In the genomic region with DNA sequence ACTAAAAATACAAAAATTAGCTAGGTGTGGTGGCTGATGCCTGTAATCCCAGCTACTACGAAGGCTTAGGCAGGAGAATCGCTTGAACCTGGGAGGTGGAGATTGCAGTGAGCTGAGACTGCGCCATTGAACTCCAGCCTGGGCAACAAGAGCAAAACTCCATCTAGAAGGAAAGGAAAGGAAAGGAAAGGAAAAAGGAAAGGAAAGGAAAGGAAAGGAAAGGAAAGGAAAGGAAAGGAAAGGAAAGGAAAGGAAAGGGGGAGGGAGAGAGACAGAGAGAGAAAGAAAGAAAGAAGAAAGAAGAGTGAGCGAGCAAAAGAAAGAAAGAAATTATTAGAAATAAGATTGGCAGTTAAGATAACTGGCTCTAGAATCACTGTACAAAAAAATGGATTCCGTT, we compare ENCODE assay signal across 8 cellular contexts. TPM values are rescaled to one million over a fixed set of nuclear protein-coding genes. Genes with fewer than 3 reads are reported as not detected.
"Had no signal": no experiment of that assay in that cellular context is flagged by ENCODE, and none has a peak within 500 bp of the region (broad histone marks: within the 10 kb centered on the region; RNA-seq: fewer than 3 reads in every experiment).

No MANE protein-coding gene starts in this region.

RNA-seq across cellular contexts. Expression of a gene that starts 18.7 kb away (rescaled TPM):
- total RNA-seq: chondrocyte, dermis blood vessel endothelial cell, dermis microvascular lymphatic vessel endothelial cell, endothelial cell of umbilical vein, fibroblast of lung, fibroblast of villous mesenchyme, foreskin keratinocyte, glomerular endothelial cell had no signal
- polyA plus RNA-seq: endothelial cell of umbilical vein, foreskin keratinocyte had no signal
